Comparison of ENCODE assay signal across 8 cellular contexts in genomic region chr13:52159159-52159982, GRCh38. TPM values are rescaled to one million over a fixed set of nuclear protein-coding genes. Genes with fewer than 3 reads are reported as not detected.
DNase-seq lines count a peak whose midpoint lies in the region; ATAC-seq and TF ChIP-seq lines count a peak whose summit lies in the region.

A gene with protein sequence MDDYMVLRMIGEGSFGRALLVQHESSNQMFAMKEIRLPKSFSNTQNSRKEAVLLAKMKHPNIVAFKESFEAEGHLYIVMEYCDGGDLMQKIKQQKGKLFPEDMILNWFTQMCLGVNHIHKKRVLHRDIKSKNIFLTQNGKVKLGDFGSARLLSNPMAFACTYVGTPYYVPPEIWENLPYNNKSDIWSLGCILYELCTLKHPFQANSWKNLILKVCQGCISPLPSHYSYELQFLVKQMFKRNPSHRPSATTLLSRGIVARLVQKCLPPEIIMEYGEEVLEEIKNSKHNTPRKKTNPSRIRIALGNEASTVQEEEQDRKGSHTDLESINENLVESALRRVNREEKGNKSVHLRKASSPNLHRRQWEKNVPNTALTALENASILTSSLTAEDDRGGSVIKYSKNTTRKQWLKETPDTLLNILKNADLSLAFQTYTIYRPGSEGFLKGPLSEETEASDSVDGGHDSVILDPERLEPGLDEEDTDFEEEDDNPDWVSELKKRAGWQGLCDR (minus strand): TSS chr13:52159597. CDS start chr13:52156191, 3,406 bp downstream.

- peak within 1 kb of the TSS; percentile 67 for H3K9ac ChIP-seq in NT2/D1 (ENCODE audit: insufficient read length, low read depth)

- peaks cover 1 to 9% (median 9%) of the 10 kb centered on the region in 3 donors for H3K27me3 Mint-ChIP-seq in CD14-positive monocyte (ENCODE audit: low read depth in 3 of 3)

- DNase-seq in CD14-positive monocyte (ENCODE audit: low spot score) (peak; percentile 53), NT2/D1 (ENCODE audit: low read depth, low spot score) (peak; percentile 44), activated T-cell treated with anti-CD3 and anti-CD28 coated beads for 48 hours (ENCODE audit: low read depth) (peak; percentile 46), erythroblast (lab: John Stamatoyannopoulos, UW) (peak; percentile 69 to 72), mucosa of descending colon (peak; percentile 76 to 84 (median 84))
- peak; percentile 9 to 27 for DNase-seq in stimulated activated CD8-positive, alpha-beta memory T cell treated with anti-CD3 and anti-CD28 coated beads, Interleukin-4, amount 100 ng/mL, for 1 hour (ENCODE audit: low read depth in 2 of 2, low spot score in 1 of 2)

- H3K9me3 Mint-ChIP-seq in CD14-positive monocyte: peaks cover 0 to 2% (median 0%) of the 10 kb centered on the region in 7 donors

- no peaks in the 10 kb centered on the region for H3K36me3 ChIP-seq in NT2/D1 (ENCODE audit: insufficient read depth, insufficient read length, low read length)
- no peaks in the 10 kb centered on the region for H3K36me3 ChIP-seq in mucosa of descending colon (ENCODE audit: low read depth)

- ATAC-seq in GM19328 (IDR thresholded peaks at IDR 0.05; ENCODE audit: unreplicated experiment): peak; percentile 63
- ATAC-seq in HG03460 (IDR thresholded peaks at IDR 0.05; ENCODE audit: unreplicated experiment): peak; percentile 85
- peak; percentile 73 for ATAC-seq in mucosa of descending colon

- H3K4me1 ChIP-seq in NT2/D1 (ENCODE audit: insufficient read depth, insufficient read length): no peaks in the 10 kb centered on the region
- peaks cover 23% of the 10 kb centered on the region for H3K4me1 ChIP-seq in mucosa of descending colon (ENCODE audit: low read depth)

- TF ChIP-seq CTCF in CD14-positive monocyte (IDR thresholded peaks at IDR 0.05) (no peak), mucosa of descending colon (IDR thresholded peaks at IDR 0.05) (no peak)

- H3K27ac Mint-ChIP-seq in CD14-positive monocyte: peak within 1 kb of the TSS in 6 of 7 donors; percentile 6 to 82 (median 76)

- H3K27me3 ChIP-seq in NT2/D1 (ENCODE audit: insufficient read depth, insufficient read length): no peaks in the 10 kb centered on the region

- peaks cover 39% of the 10 kb centered on the region for H3K4me1 Mint-ChIP-seq in CD14-positive monocyte

- H3K9me3 ChIP-seq in NT2/D1 (ENCODE audit: insufficient read depth, low read length) (no peaks in the 10 kb centered on the region), mucosa of descending colon (no peaks in the 10 kb centered on the region)

- H3K4me3 Mint-ChIP-seq in CD14-positive monocyte: peak within 1 kb of the TSS; percentile 95 to 96

- peak; percentile 54 for TF ChIP-seq POLR2A in erythroblast (IDR thresholded peaks at IDR 0.05; ENCODE audit: low read length)

- peak within 1 kb of the TSS; percentile 50 for H3K4me3 ChIP-seq in NT2/D1 (ENCODE audit: insufficient read length, low read depth)
- H3K4me3 ChIP-seq in mucosa of descending colon: peak within 1 kb of the TSS; percentile 67

- peaks cover 8 to 20% of the 10 kb centered on the region in 2 donors for H3K36me3 Mint-ChIP-seq in CD14-positive monocyte

- intact Hi-C loops in CD14-positive monocyte (cut with micrococcal nuclease) (no loop called here), mucosa of descending colon (cut with DNase I, micrococcal nuclease) (no loop called here)

RNA-seq across cellular contexts. Expression of the gene that starts here (rescaled TPM):
- polyA plus RNA-seq in CD14-positive monocyte: 1 to 10 TPM; 5.7 to 6.1 TPM
- 10 to 100 TPM; 20.5 to 44.0 (median 35.9) TPM for total RNA-seq in mucosa of descending colon

Comparison
In these comparisons a context has a peak if more than half of its experiments do, and no peak if none do; other contexts are left out.
1. Peak in every context shown above with its lines: DNase-seq, ATAC-seq and H3K4me3 ChIP-seq.
2. DNase-seq: peak in every context shown above with its lines; median percentile 84 in mucosa of descending colon; 70 in erythroblast; 53 in CD14-positive monocyte; 46 in activated T-cell treated with anti-CD3 and anti-CD28 coated beads for 48 hours; 44 in NT2/D1; 18 in stimulated activated CD8-positive, alpha-beta memory T cell treated with anti-CD3 and anti-CD28 coated beads, Interleukin-4, amount 100 ng/mL, for 1 hour.